In the genomic region with DNA sequence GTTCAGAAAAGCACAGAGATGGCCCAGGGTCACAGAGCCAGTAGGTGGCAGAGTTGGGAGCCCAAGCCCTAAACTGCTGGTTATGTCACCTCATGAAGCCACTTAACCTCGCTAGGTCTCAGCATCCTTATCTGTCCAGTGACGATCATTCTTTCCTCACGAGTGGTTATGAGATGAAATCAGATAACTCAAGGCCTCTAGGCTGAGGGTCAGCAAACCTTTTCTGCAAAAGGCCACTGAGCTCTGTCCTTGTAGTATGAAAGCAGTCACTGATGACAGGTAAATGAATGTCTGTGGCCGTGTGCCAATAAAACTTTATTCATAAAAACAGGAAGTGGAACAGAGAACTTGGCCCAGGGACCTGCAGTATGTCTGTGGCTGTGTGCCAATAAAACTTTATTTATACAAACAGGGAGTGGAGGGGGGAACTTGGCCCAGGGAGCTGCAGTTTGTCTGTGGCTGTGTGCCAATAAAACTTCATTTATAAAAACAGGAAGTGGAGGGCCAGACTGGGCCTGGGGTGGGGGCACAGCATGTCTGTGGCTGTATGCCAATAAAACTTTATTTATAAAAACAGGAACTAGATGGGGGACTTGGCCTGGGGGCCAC, we compare ENCODE assay signal across 9 cellular contexts.
DNase-seq lines count a peak whose midpoint lies in the region; ATAC-seq and TF ChIP-seq lines count a peak whose summit lies in the region.
"Had no signal": no experiment of that assay in that cellular context is flagged by ENCODE, and none has a peak within 500 bp of the region (broad histone marks: within the 10 kb centered on the region; RNA-seq: fewer than 3 reads in every experiment).

No MANE protein-coding gene starts in this region.

- no peak for ATAC-seq in activated CD4-positive, CD25-positive, alpha-beta regulatory T cell treated with anti-CD3 and anti-CD28 coated beads, Interleukin-2, amount 50 U/mL, for 24 hours

- H3K9me2 ChIP-seq in MM.1S (replicated peaks; ENCODE audit: insufficient read depth, low read length) = no peaks in the 10 kb centered on the region

- in situ Hi-C loops in ACHN (cut with HindIII; ENCODE audit: low pct_ligation_motif_present, low pct_unique_long_range_greater_than_20kb, low sequenced_read_pairs) = no loop called here

- TF ChIP-seq CTCF in MM.1S (IDR thresholded peaks at IDR 0.05; ENCODE audit: low read length) = peak; percentile 16; the same call in 1 of the 2 replicates

- H3K27ac ChIP-seq in MM.1S (ENCODE audit: low read length) (no peak overlapping the region), angular gyrus (ENCODE audit: low read depth, low read length) (peak overlapping the region; percentile 19), muscle layer of duodenum (ENCODE audit: low read length) (peak overlapping the region; percentile 39)

- H3K27me3 ChIP-seq in MM.1S (replicated peaks; ENCODE audit: insufficient read depth, low read length) = no peaks in the 10 kb centered on the region
- H3K27me3 ChIP-seq in muscle layer of duodenum (ENCODE audit: low read depth, low read length) = no peaks in the 10 kb centered on the region

- H2AFZ ChIP-seq in MM.1S (ENCODE audit: low read length) = no peak overlapping the region

- no peak overlapping the region for H3K9ac ChIP-seq in MM.1S (ENCODE audit: low read length)

- peaks cover 21% of the 10 kb centered on the region for H3F3A ChIP-seq in MM.1S (ENCODE audit: insufficient read depth, low read length)

- H3K4me2 ChIP-seq in MM.1S (ENCODE audit: low read depth, low read length) = no peak overlapping the region

- H3K4me1 ChIP-seq in MM.1S (ENCODE audit: low read length) = peaks cover 28% of the 10 kb centered on the region
- no peaks in the 10 kb centered on the region for H3K4me1 ChIP-seq in muscle layer of duodenum (ENCODE audit: control insufficient read depth in 1 of 2, insufficient read depth in 2 of 2, low read length in 2 of 2)

- H3K9me3 ChIP-seq in MM.1S (replicated peaks; ENCODE audit: insufficient read depth, low read length) = no peaks in the 10 kb centered on the region
- H3K9me3 ChIP-seq in muscle layer of duodenum (ENCODE audit: control insufficient read depth in 1 of 2, low read length in 2 of 2) = no peaks in the 10 kb centered on the region

- peaks cover 70% of the 10 kb centered on the region for H3K79me2 ChIP-seq in MM.1S (ENCODE audit: low read length)

- peak; percentile 17 for DNase-seq in GF-D8 (lab: John Stamatoyannopoulos, UW)
- DNase-seq in MM.1S = peak; percentile 26
- DNase-seq in activated CD4-positive, alpha-beta T cell treated with anti-CD3 and anti-CD28 coated beads for 1 hour = no peak
- DNase-seq in NCI-H1105 treated with DMSO at 0.1 percent for 48 hours (lab: John Stamatoyannopoulos, UW) = no peak
- DNase-seq in ACHN = no peak
- DNase-seq: NCI-H524 treated with DMSO at 0.1 percent for 48 hours had no signal

- H3K36me3 ChIP-seq in MM.1S (replicated peaks; ENCODE audit: insufficient read depth, low read length) = no peaks in the 10 kb centered on the region
- H3K36me3 ChIP-seq in muscle layer of duodenum (ENCODE audit: control insufficient read depth in 1 of 2, insufficient read depth in 2 of 2, low read length in 2 of 2) = no peaks in the 10 kb centered on the region

- H3K4me3 ChIP-seq in MM.1S (ENCODE audit: low read length) = no peak overlapping the region
- H3K4me3 ChIP-seq in muscle layer of duodenum (ENCODE audit: low read depth in 1 of 2, low read length in 2 of 2) = no peak overlapping the region

- no peaks in the 10 kb centered on the region for H4K20me1 ChIP-seq in MM.1S (ENCODE audit: insufficient read depth, low read length)

Comparison
In these comparisons a context has a peak if more than half of its experiments do, and no peak if none do; other contexts are left out.
1. DNase-seq: peak in GF-D8 (single experiment) and MM.1S (single experiment); none in activated CD4-positive, alpha-beta T cell treated with anti-CD3 and anti-CD28 coated beads for 1 hour (single experiment), NCI-H1105 treated with DMSO at 0.1 percent for 48 hours (single experiment) and ACHN (single experiment).